ENCODE assay signal across 15 cellular contexts in the genomic region with DNA sequence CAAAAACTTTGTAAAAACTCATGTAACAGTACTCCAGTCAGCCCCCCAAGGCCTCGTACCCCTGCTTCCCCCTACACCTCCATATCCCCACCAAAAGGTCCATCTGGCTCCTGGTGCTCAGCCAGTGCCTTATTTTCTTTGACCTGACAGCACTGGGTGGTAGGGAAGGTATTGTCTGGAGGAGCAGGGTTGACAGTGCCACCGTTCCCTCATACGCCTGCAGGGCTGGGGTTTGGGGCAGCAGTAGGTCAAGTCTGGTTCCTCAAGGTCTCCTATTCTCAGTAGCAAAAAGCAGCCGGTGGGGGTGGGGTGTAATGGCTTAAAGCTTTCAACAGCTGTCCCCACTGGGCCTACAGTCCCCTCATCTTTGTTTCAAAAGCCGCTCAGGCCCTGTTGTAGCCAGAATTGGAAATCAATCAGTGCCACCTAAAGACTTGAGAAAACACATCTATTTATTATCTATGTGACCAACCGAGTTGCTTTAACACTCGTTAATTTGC. TPM values are rescaled to one million over a fixed set of nuclear protein-coding genes. Genes with fewer than 3 reads are reported as not detected.
DNase-seq lines count a peak whose midpoint lies in the region; ATAC-seq and TF ChIP-seq lines count a peak whose summit lies in the region.
"Had no signal": no experiment of that assay in that cellular context is flagged by ENCODE, and none has a peak within 500 bp of the region (broad histone marks: within the 10 kb centered on the region; RNA-seq: fewer than 3 reads in every experiment).

No MANE protein-coding gene starts in this region.

- H3K18ac ChIP-seq in mesendoderm (ENCODE audit: low read length) = no peak overlapping the region

- no peak overlapping the region for H4K8ac ChIP-seq in mesendoderm (ENCODE audit: low read depth, low read length)

- H3K4me1 ChIP-seq in BLaER1 (peaks cover 65% of the 10 kb centered on the region), mesendoderm (ENCODE audit: control insufficient read depth, low read depth, low read length) (no peaks in the 10 kb centered on the region)

- H2BK15ac ChIP-seq in mesendoderm (replicated peaks; ENCODE audit: low read depth) = no peak overlapping the region

- no peak overlapping the region for H3K9ac ChIP-seq in BLaER1
- H3K9ac ChIP-seq in mesendoderm (ENCODE audit: low read length) = no peak overlapping the region

- no peak for ATAC-seq in GM21528 (IDR thresholded peaks at IDR 0.05; ENCODE audit: low FRiP score, unreplicated experiment)
- ATAC-seq: CD8-positive, alpha-beta T cell; HCT116; HepG2 had no signal

- H4K20me1 ChIP-seq in BLaER1 = no peaks in the 10 kb centered on the region

- H3K36me3 ChIP-seq in BLaER1 (no peaks in the 10 kb centered on the region), WERI-Rb-1 (no peaks in the 10 kb centered on the region), mesendoderm (ENCODE audit: control insufficient read depth, insufficient read depth, low read length) (no peaks in the 10 kb centered on the region)

- H3K27me3 ChIP-seq in BLaER1 (no peaks in the 10 kb centered on the region), WERI-Rb-1 (ENCODE audit: insufficient read depth, low read depth, severe bottlenecking) (no peaks in the 10 kb centered on the region), mesendoderm (ENCODE audit: insufficient read depth, low read length, poor library complexity) (no peaks in the 10 kb centered on the region)

- H3K4ac ChIP-seq in mesendoderm (ENCODE audit: low read depth, low read length) = no peak overlapping the region

- no peak overlapping the region for H4K5ac ChIP-seq in mesendoderm (ENCODE audit: low read length)

- DNase-seq in ELF-1 (ENCODE audit: low read depth, low spot score) (peak; percentile 19), WERI-Rb-1 (peak; percentile 71), mesendoderm (no peak), Kasumi-1 (lab: John Stamatoyannopoulos, UW) (no peak)
- no peak for DNase-seq in central memory CD4-positive, alpha-beta T cell
- DNase-seq: CD8-positive, alpha-beta T cell; COR-L47; DMS153; DMS79 treated with DMSO at 0.1 percent for 48 hours; EL; GDM1 had no signal

- H3K4me2 ChIP-seq in BLaER1 = peak overlapping the region; percentile 18; the same call in 1 of the 2 replicates
- H3K4me2 ChIP-seq in mesendoderm (ENCODE audit: low read length) = no peak overlapping the region

- no peaks in the 10 kb centered on the region for H3K79me2 ChIP-seq in mesendoderm (ENCODE audit: control insufficient read depth, insufficient read depth, low read length)

- H3K79me1 ChIP-seq in mesendoderm (ENCODE audit: low read length) = no peaks in the 10 kb centered on the region

- no peak for TF ChIP-seq CTCF in WERI-Rb-1 (IDR thresholded peaks at IDR 0.05; ENCODE audit: low read depth, low read length)

- H3K9me3 ChIP-seq in BLaER1 (no peaks in the 10 kb centered on the region), WERI-Rb-1 (ENCODE audit: severe bottlenecking) (no peaks in the 10 kb centered on the region)

- no peak overlapping the region for H3K23ac ChIP-seq in mesendoderm (ENCODE audit: low read length)

- H3K56ac ChIP-seq in mesendoderm (ENCODE audit: low read length) = peak overlapping the region; percentile 2

- no peak overlapping the region for H2BK120ac ChIP-seq in mesendoderm (ENCODE audit: low read depth, low read length)

- H2BK5ac ChIP-seq in mesendoderm (ENCODE audit: low read length) = no peak overlapping the region

- H2AK5ac ChIP-seq in mesendoderm (ENCODE audit: low read length) = no peak overlapping the region

- H3K27ac ChIP-seq in BLaER1 (no peak overlapping the region), WERI-Rb-1 (0 out of 2 replicates have a peak overlapping the region, but pooled peaks have one; percentile 3), mesendoderm (ENCODE audit: low read depth, low read length) (no peak overlapping the region)

- H3K4me3 ChIP-seq in BLaER1 = no peak overlapping the region
- H3K4me3 ChIP-seq in WERI-Rb-1 (ENCODE audit: low read depth, low read length) = no peak overlapping the region
- H3K4me3 ChIP-seq in mesendoderm (ENCODE audit: low read length) = no peak overlapping the region

- WGBS in mesendoderm (ENCODE audit: extremely low coverage, insufficient coverage, low lambda C conversion rate) = no CpG with 5 or more reads among the region's 7 CpGs

RNA-seq across cellular contexts. Expression of gene TTF2, which starts 25.3 kb away (rescaled TPM):
- polyA plus RNA-seq in mesendoderm (2013, experiment 1 of 2) = 39.3 TPM
- 35.5 TPM for polyA plus RNA-seq in mesendoderm (2013, experiment 2 of 2)

RNA-seq across cellular contexts. Expression of gene CD101, which starts 33.3 kb away (rescaled TPM):
- 1.3 TPM for polyA plus RNA-seq in mesendoderm (2013, experiment 1 of 2)
- polyA plus RNA-seq in mesendoderm (2013, experiment 2 of 2) = 1.7 TPM

Comparison
In these comparisons a context has a peak if more than half of its experiments do, and no peak if none do; other contexts are left out.
1. DNase-seq: peak in ELF-1 (single experiment) and WERI-Rb-1 (single experiment); none in mesendoderm (single experiment), Kasumi-1 (0 of 2) and central memory CD4-positive, alpha-beta T cell (single experiment).